In genomic region chr7:26165950-26166680, GRCh38 we compare ENCODE assay signal across 17 cellular contexts. TPM values are rescaled to one million over a fixed set of nuclear protein-coding genes. Genes with fewer than 3 reads are reported as not detected.
DNase-seq lines count a peak whose midpoint lies in the region; ATAC-seq and TF ChIP-seq lines count a peak whose summit lies in the region.
"Had no signal": no experiment of that assay in that cellular context is flagged by ENCODE, and none has a peak within 500 bp of the region (broad histone marks: within the 10 kb centered on the region; RNA-seq: fewer than 3 reads in every experiment).

No MANE protein-coding gene starts in this region.

- H3K4me3 Mint-ChIP-seq in Caco-2 (ENCODE audit: unreplicated experiment) = no peak overlapping the region
- H3K4me3 Mint-ChIP-seq in activated CD4-positive, alpha-beta memory T cell treated with anti-CD3 and anti-CD28 coated beads, Interleukin-2, amount 10 ng/mL, durations not matched to agents 7 days and 5 days = no peak overlapping the region
- H3K4me3 Mint-ChIP-seq: B cell had no signal

- H3K4me3 ChIP-seq in Caco-2 (ENCODE audit: low read depth, low read length) = no peak overlapping the region
- H3K4me3 ChIP-seq in stomach = no peak overlapping the region
- H3K4me3 ChIP-seq: ovary had no signal

- H3K9me3 Mint-ChIP-seq in Caco-2 (ENCODE audit: unreplicated experiment) = no peaks in the 10 kb centered on the region
- no peaks in the 10 kb centered on the region for H3K9me3 Mint-ChIP-seq in activated CD4-positive, alpha-beta memory T cell treated with anti-CD3 and anti-CD28 coated beads, Interleukin-2, amount 10 ng/mL, durations not matched to agents 7 days and 5 days

- H3K27me3 ChIP-seq in Caco-2 (replicated peaks; ENCODE audit: control insufficient read depth, insufficient read depth, low read length) (no peaks in the 10 kb centered on the region), stomach (no peaks in the 10 kb centered on the region)
- H3K27me3 ChIP-seq: ovary had no signal

- TF ChIP-seq EP300 in stomach (IDR thresholded peaks at IDR 0.05) = no peak

- WGBS in stomach, 5 donors = 63 to 75% (median 69%) methylated on average over 9 of the region's 9 CpGs

- ATAC-seq in HG02678 (IDR thresholded peaks at IDR 0.05; ENCODE audit: unreplicated experiment) (peak; percentile 6), left lobe of liver (peak; percentile 10), HG03175 (IDR thresholded peaks at IDR 0.05; ENCODE audit: unreplicated experiment) (no peak), SK-N-SH treated with all-trans-retinoic acid at 6 μM for 48 hours (no peak)

- peaks cover 5% of the 10 kb centered on the region for H3K36me3 Mint-ChIP-seq in Caco-2 (ENCODE audit: insufficient read depth, unreplicated experiment)
- H3K36me3 Mint-ChIP-seq in activated CD4-positive, alpha-beta memory T cell treated with anti-CD3 and anti-CD28 coated beads, Interleukin-2, amount 10 ng/mL, durations not matched to agents 7 days and 5 days (ENCODE audit: low read depth) = peaks cover 38% of the 10 kb centered on the region

- no TSS peak for BruUV-seq in Caco-2 (replicated peaks; lab: Mats Ljungman, UMichigan)

- intact Hi-C loops in Caco-2 (cut with micrococcal nuclease; ENCODE audit: unreplicated experiment) (no loop called here), stomach (cut with DNase I; ENCODE audit: low total_unique reads) (no loop called here)

- H3K36me3 ChIP-seq in Caco-2 (ENCODE audit: control insufficient read depth, insufficient read depth, low read length) (no peaks in the 10 kb centered on the region), stomach (peaks cover 0 to 5% (median 0%) of the 10 kb centered on the region in 4 donors)
- H3K36me3 ChIP-seq: ovary had no signal

- peak overlapping the region in 1 of 5 donors; percentile 73 for H3K27ac ChIP-seq in stomach
- H3K27ac ChIP-seq: ovary had no signal

- TF ChIP-seq POLR2A in stomach (IDR thresholded peaks at IDR 0.05) = no peak

- no peaks in the 10 kb centered on the region for H3K27me3 Mint-ChIP-seq in Caco-2 (ENCODE audit: insufficient read depth, unreplicated experiment)
- no peaks in the 10 kb centered on the region for H3K27me3 Mint-ChIP-seq in activated CD4-positive, alpha-beta memory T cell treated with anti-CD3 and anti-CD28 coated beads, Interleukin-2, amount 10 ng/mL, durations not matched to agents 7 days and 5 days
- H3K27me3 Mint-ChIP-seq: B cell had no signal

- no peak for TF ChIP-seq CTCF in Caco-2 (IDR thresholded peaks at IDR 0.05; ENCODE audit: insufficient read depth in 1 of 2, low read depth in 1 of 2, low read length in 1 of 2, severe bottlenecking in 1 of 2, unreplicated experiment in 1 of 2)
- TF ChIP-seq CTCF in stomach (IDR thresholded peaks at IDR 0.05) = no peak

- POLR2A ChIA-PET in Caco-2 (lab: Charles Lee) = interaction anchor here (0.6 kb wide), 1 partner anchor 45 kb away, joined by 3 read pairs; no protein-coding TSS in a partner anchor
- POLR2A ChIA-PET in activated CD4-positive, alpha-beta memory T cell treated with anti-CD3 and anti-CD28 coated beads, Interleukin-2, amount 10 ng/mL, durations not matched to agents 7 days and 5 days (lab: Charles Lee) = interaction anchor here (0.7 to 3.9 kb wide), 8 partner anchors 10 to 33 kb away, joined by 3 to 34 read pairs (median 6); partner anchors contain the start of gene NFE2L3

- H3K27ac Mint-ChIP-seq in Caco-2 (ENCODE audit: unreplicated experiment) = peak overlapping the region; percentile 55
- peak overlapping the region; percentile 75 for H3K27ac Mint-ChIP-seq in activated CD4-positive, alpha-beta memory T cell treated with anti-CD3 and anti-CD28 coated beads, Interleukin-2, amount 10 ng/mL, durations not matched to agents 7 days and 5 days
- H3K27ac Mint-ChIP-seq: B cell had no signal

- H3K4me1 ChIP-seq in Caco-2 = peaks cover 25% of the 10 kb centered on the region
- peaks cover 8 to 16% (median 13%) of the 10 kb centered on the region in 4 donors for H3K4me1 ChIP-seq in stomach

- no peak for DNase-seq in Caco-2
- DNase-seq in activated CD4-positive, alpha-beta memory T cell treated with anti-CD3 and anti-CD28 coated beads, Interleukin-2, amount 10 ng/mL, durations not matched to agents 7 days and 5 days = no peak
- no peak for DNase-seq in left lobe of liver (ENCODE audit: low spot score)
- no peak for DNase-seq in stomach
- no peak for DNase-seq in pons (ENCODE audit: low spot score)
- DNase-seq: activated CD4-positive, alpha-beta T cell treated with anti-CD3 and anti-CD28 coated beads, Interleukin-2, amount 50 U/mL, for 1 hour; activated effector memory CD4-positive, alpha-beta T cell treated with Interleukin-2 at 50 U/mL for 16 hours; foreskin fibroblast; left cardiac atrium; NCI-H2107; NCI-H748 treated with DMSO at 0.1 percent for 48 hours; ovary; stimulated activated CD4-positive, alpha-beta T cell treated with anti-CD3 and anti-CD28 coated beads, Interleukin-2, amount 100 ng/mL, for 24 hours had no signal

- no peaks in the 10 kb centered on the region for H3K9me3 ChIP-seq in Caco-2
- no peaks in the 10 kb centered on the region for H3K9me3 ChIP-seq in stomach
- H3K9me3 ChIP-seq: ovary had no signal

- peaks cover 10% of the 10 kb centered on the region for H3K4me1 Mint-ChIP-seq in Caco-2 (ENCODE audit: low read depth, unreplicated experiment)
- peaks cover 38% of the 10 kb centered on the region for H3K4me1 Mint-ChIP-seq in activated CD4-positive, alpha-beta memory T cell treated with anti-CD3 and anti-CD28 coated beads, Interleukin-2, amount 10 ng/mL, durations not matched to agents 7 days and 5 days

- CTCF ChIA-PET in Caco-2 (lab: Charles Lee) = interaction anchor here (1.8 kb wide), 1 partner anchor 10 kb away, joined by 4 read pairs; no protein-coding TSS in a partner anchor
- CTCF ChIA-PET in activated CD4-positive, alpha-beta memory T cell treated with anti-CD3 and anti-CD28 coated beads, Interleukin-2, amount 10 ng/mL, durations not matched to agents 7 days and 5 days (lab: Charles Lee) = interaction anchor here (1.2 to 2.5 kb wide), 3 partner anchors 9 to 76 kb away, joined by 4 to 10 read pairs (median 8); partner anchors contain the start of gene NFE2L3

TF ChIP-seq in SK-N-SH treated with all-trans-retinoic acid at 6 μM for 48 hours, 23 proteins besides CTCF, POLR2A, EP300 and RAD21:
- TF ChIP-seq PATZ1 (CRISPR knock-in tag; IDR thresholded peaks at IDR 0.05; ENCODE audit: borderline replicate concordance) (no peak), CSDC2 (CRISPR knock-in tag; IDR thresholded peaks at IDR 0.05) (no peak), PPARA (CRISPR knock-in tag; IDR thresholded peaks at IDR 0.05; ENCODE audit: borderline replicate concordance) (no peak), CSRNP3 (CRISPR knock-in tag; IDR thresholded peaks at IDR 0.05) (no peak), ARNTL (CRISPR knock-in tag; IDR thresholded peaks at IDR 0.05; ENCODE audit: borderline replicate concordance, low read depth) (no peak), SNAI2 (CRISPR knock-in tag; IDR thresholded peaks at IDR 0.05) (no peak)

RNA-seq across cellular contexts. Expression of gene NFE2L3, which starts 14.1 kb away (rescaled TPM):
- total RNA-seq in Caco-2 (2022) (38.4 and 39.2 TPM in 2 replicates), left lobe of liver (0.45 TPM), stomach (1 to 10 TPM in 4 of 5 donors, not detected in 1; 4.9 to 7.7 (median 5.8) TPM)
- 10 to 100 TPM; 21.5 to 24.0 TPM for total RNA-seq in activated CD4-positive, alpha-beta memory T cell treated with anti-CD3 and anti-CD28 coated beads, Interleukin-2, amount 10 ng/mL, durations not matched to agents 7 days and 5 days
- 1 to 10 TPM; 1.4 to 4.4 (median 2.2) TPM for polyA plus RNA-seq in stomach

RNA-seq across cellular contexts. Expression of gene HNRNPA2B1, which starts 34.4 kb away (rescaled TPM):
- total RNA-seq in Caco-2 (2022) (799 and 839 TPM in 2 replicates), left lobe of liver (161 TPM), stomach (100 to 1,000 TPM; 142 to 316 (median 249) TPM)
- total RNA-seq in activated CD4-positive, alpha-beta memory T cell treated with anti-CD3 and anti-CD28 coated beads, Interleukin-2, amount 10 ng/mL, durations not matched to agents 7 days and 5 days = 100 to 1,000 TPM; 696 to 705 TPM
- polyA plus RNA-seq in stomach = 100 to 1,000 TPM; 391 to 464 (median 413) TPM

RNA-seq across cellular contexts. Expression of gene CBX3, which starts 35.4 kb away (rescaled TPM):
- total RNA-seq in Caco-2 (2022) = 215 and 226 TPM in 2 replicates
- total RNA-seq in activated CD4-positive, alpha-beta memory T cell treated with anti-CD3 and anti-CD28 coated beads, Interleukin-2, amount 10 ng/mL, durations not matched to agents 7 days and 5 days = 100 to 1,000 TPM; 214 to 215 TPM
- 24.7 TPM for total RNA-seq in left lobe of liver
- total RNA-seq in stomach = 100 to 1,000 TPM in 2 of 5 donors, 10 to 100 TPM in 3; 21.4 to 156 (median 58.9) TPM
- polyA plus RNA-seq in stomach = 100 to 1,000 TPM in 1 of 3 donors, 10 to 100 TPM in 2; 73.3 to 115 (median 79.1) TPM

Comparison
In these comparisons a context has a peak if more than half of its experiments do, and no peak if none do; other contexts are left out.
1. ATAC-seq: peak in HG02678 (single experiment) and left lobe of liver (single experiment); none in HG03175 (single experiment) and SK-N-SH treated with all-trans-retinoic acid at 6 μM for 48 hours (single experiment).